Comparison of ENCODE assay signal across 1 cellular context in the genomic region with DNA sequence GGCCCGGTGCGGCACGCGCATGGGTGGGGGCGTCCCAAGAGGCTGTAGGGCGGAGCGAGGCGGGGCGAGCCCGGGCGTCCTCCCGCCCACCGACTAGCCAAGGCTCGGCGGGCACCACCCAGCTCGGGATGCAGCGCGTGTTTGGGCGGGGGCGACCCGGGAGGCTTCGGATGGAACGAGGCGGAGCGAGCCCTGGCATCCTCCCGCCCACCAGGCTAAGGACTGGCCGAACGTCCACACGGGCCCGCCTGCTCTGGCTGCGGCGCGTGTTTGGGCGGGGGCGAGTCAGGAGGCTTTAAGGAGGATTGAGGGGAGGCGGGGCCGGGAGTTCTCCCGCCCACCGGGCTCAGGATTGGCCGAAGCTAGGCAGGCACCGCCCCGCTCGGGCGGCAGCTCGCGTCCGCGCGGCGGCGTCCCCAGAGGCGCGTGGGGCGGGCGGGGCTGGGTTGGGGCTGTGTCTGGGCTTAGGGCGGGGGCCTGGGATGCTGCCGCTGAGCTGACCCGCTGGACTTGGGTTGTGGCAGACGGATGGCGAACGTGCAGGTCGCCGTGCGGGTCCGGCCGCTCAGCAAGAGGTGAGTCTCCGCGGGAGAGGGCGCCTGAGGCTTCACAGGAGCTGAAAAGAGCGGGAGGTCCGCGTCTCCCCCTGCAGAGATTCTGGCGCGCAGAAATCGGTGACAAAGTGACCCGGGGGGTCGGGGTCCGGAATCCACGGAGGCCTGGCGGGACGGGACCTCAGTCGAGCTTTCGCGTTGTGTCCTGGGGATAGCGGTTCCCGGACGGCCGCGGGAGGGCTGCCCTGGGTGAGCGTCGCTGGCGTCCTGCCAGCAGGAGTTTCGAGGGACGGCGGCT.
TF ChIP-seq lines count a peak whose summit lies in the region.

A gene (plus strand): TSS at position 419 of the 852 bp plus-strand sequence. CDS start 110 bp downstream, at position 529.

TF ChIP-seq in HEK293, 187 proteins besides CTCF, POLR2A, EP300 and RAD21 (continued from another document and continues in another):
- TF ChIP-seq ZNF510 (tag by site-specific recombination; IDR thresholded peaks at IDR 0.05; ENCODE audit: insufficient replicate concordance) (no peak), BCL11A (tag by site-specific recombination; IDR thresholded peaks at IDR 0.05; ENCODE audit: low read depth) (0 out of 2 replicates have a peak, but pooled peaks have one; percentile 40), BCL11B (tag by site-specific recombination; IDR thresholded peaks at IDR 0.05; ENCODE audit: low read depth) (no peak), GLIS1 (tag by site-specific recombination; IDR thresholded peaks at IDR 0.05) (peak; percentile 99), MEIS1 (CRISPR knock-in tag; IDR thresholded peaks at IDR 0.05; ENCODE audit: borderline replicate concordance) (no peak), EGR2 (tag by site-specific recombination; IDR thresholded peaks at IDR 0.05; ENCODE audit: low read depth) (peak; percentile 96), SP7 (tag by site-specific recombination; IDR thresholded peaks at IDR 0.05) (0 out of 2 replicates have a peak, but pooled peaks have one; percentile 17), ZNF561 (tag by site-specific recombination; IDR thresholded peaks at IDR 0.05; ENCODE audit: borderline replicate concordance) (peak; percentile 85), ZNF423 (tag by site-specific recombination; IDR thresholded peaks at IDR 0.05) (0 out of 2 replicates have a peak, but pooled peaks have one; percentile 66), ZBTB8A (tag by site-specific recombination; IDR thresholded peaks at IDR 0.05) (peak; percentile 98), HOXA7 (CRISPR knock-in tag; IDR thresholded peaks at IDR 0.05; ENCODE audit: borderline replicate concordance) (no peak), ZNF654 (tag by site-specific recombination; IDR thresholded peaks at IDR 0.05; ENCODE audit: low read depth) (no peak), YY2 (tag by site-specific recombination; IDR thresholded peaks at IDR 0.05) (no peak), ZBTB1 (tag by site-specific recombination; IDR thresholded peaks at IDR 0.05) (no peak), KLF10 (tag by site-specific recombination; IDR thresholded peaks at IDR 0.05) (0 out of 2 replicates have a peak, but pooled peaks have one; percentile 28), ZFHX2 (tag by site-specific recombination; conservative IDR thresholded peaks at IDR 0.05) (peak; percentile 98), ZNF112 (tag by site-specific recombination; IDR thresholded peaks at IDR 0.05) (no peak), TRIM28 (IDR thresholded peaks at IDR 0.05; ENCODE audit: borderline replicate concordance, low read length) (no peak), ZNF768 (tag by site-specific recombination; IDR thresholded peaks at IDR 0.05) (no peak), ZNF175 (tag by site-specific recombination; IDR thresholded peaks at IDR 0.05) (no peak), ZSCAN23 (tag by site-specific recombination; IDR thresholded peaks at IDR 0.05) (no peak), SP2 (tag by site-specific recombination; IDR thresholded peaks at IDR 0.05) (peak; percentile 95), KLF9 (tag by site-specific recombination; IDR thresholded peaks at IDR 0.05; ENCODE audit: low read depth) (peak; percentile 50; the same call in 1 of the 2 replicates)
- TF ChIP-seq, protein P1, sequence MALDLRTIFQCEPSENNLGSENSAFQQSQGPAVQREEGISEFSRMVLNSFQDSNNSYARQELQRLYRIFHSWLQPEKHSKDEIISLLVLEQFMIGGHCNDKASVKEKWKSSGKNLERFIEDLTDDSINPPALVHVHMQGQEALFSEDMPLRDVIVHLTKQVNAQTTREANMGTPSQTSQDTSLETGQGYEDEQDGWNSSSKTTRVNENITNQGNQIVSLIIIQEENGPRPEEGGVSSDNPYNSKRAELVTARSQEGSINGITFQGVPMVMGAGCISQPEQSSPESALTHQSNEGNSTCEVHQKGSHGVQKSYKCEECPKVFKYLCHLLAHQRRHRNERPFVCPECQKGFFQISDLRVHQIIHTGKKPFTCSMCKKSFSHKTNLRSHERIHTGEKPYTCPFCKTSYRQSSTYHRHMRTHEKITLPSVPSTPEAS (tag by site-specific recombination; IDR thresholded peaks at IDR 0.05): no peak
- TF ChIP-seq, protein P2, sequence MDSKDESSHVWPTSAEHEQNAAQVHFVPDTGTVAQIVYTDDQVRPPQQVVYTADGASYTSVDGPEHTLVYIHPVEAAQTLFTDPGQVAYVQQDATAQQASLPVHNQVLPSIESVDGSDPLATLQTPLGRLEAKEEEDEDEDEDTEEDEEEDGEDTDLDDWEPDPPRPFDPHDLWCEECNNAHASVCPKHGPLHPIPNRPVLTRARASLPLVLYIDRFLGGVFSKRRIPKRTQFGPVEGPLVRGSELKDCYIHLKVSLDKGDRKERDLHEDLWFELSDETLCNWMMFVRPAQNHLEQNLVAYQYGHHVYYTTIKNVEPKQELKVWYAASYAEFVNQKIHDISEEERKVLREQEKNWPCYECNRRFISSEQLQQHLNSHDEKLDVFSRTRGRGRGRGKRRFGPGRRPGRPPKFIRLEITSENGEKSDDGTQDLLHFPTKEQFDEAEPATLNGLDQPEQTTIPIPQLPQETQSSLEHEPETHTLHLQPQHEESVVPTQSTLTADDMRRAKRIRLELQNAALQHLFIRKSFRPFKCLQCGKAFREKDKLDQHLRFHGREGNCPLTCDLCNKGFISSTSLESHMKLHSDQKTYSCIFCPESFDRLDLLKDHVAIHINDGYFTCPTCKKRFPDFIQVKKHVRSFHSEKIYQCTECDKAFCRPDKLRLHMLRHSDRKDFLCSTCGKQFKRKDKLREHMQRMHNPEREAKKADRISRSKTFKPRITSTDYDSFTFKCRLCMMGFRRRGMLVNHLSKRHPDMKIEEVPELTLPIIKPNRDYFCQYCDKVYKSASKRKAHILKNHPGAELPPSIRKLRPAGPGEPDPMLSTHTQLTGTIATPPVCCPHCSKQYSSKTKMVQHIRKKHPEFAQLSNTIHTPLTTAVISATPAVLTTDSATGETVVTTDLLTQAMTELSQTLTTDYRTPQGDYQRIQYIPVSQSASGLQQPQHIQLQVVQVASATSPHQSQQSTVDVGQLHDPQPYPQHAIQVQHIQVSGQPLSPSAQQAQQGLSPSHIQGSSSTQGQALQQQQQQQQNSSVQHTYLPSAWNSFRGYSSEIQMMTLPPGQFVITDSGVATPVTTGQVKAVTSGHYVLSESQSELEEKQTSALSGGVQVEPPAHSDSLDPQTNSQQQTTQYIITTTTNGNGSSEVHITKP (tag by site-specific recombination; IDR thresholded peaks at IDR 0.05): peak; percentile 20; the same call in 1 of the 2 replicates
- TF ChIP-seq, protein P3, sequence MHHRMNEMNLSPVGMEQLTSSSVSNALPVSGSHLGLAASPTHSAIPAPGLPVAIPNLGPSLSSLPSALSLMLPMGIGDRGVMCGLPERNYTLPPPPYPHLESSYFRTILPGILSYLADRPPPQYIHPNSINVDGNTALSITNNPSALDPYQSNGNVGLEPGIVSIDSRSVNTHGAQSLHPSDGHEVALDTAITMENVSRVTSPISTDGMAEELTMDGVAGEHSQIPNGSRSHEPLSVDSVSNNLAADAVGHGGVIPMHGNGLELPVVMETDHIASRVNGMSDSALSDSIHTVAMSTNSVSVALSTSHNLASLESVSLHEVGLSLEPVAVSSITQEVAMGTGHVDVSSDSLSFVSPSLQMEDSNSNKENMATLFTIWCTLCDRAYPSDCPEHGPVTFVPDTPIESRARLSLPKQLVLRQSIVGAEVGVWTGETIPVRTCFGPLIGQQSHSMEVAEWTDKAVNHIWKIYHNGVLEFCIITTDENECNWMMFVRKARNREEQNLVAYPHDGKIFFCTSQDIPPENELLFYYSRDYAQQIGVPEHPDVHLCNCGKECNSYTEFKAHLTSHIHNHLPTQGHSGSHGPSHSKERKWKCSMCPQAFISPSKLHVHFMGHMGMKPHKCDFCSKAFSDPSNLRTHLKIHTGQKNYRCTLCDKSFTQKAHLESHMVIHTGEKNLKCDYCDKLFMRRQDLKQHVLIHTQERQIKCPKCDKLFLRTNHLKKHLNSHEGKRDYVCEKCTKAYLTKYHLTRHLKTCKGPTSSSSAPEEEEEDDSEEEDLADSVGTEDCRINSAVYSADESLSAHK (tag by site-specific recombination; IDR thresholded peaks at IDR 0.05): peak; percentile 74
- TF ChIP-seq, protein P4, sequence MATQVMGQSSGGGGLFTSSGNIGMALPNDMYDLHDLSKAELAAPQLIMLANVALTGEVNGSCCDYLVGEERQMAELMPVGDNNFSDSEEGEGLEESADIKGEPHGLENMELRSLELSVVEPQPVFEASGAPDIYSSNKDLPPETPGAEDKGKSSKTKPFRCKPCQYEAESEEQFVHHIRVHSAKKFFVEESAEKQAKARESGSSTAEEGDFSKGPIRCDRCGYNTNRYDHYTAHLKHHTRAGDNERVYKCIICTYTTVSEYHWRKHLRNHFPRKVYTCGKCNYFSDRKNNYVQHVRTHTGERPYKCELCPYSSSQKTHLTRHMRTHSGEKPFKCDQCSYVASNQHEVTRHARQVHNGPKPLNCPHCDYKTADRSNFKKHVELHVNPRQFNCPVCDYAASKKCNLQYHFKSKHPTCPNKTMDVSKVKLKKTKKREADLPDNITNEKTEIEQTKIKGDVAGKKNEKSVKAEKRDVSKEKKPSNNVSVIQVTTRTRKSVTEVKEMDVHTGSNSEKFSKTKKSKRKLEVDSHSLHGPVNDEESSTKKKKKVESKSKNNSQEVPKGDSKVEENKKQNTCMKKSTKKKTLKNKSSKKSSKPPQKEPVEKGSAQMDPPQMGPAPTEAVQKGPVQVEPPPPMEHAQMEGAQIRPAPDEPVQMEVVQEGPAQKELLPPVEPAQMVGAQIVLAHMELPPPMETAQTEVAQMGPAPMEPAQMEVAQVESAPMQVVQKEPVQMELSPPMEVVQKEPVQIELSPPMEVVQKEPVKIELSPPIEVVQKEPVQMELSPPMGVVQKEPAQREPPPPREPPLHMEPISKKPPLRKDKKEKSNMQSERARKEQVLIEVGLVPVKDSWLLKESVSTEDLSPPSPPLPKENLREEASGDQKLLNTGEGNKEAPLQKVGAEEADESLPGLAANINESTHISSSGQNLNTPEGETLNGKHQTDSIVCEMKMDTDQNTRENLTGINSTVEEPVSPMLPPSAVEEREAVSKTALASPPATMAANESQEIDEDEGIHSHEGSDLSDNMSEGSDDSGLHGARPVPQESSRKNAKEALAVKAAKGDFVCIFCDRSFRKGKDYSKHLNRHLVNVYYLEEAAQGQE (tag by site-specific recombination; IDR thresholded peaks at IDR 0.05): no peak
- TF ChIP-seq, protein P5, sequence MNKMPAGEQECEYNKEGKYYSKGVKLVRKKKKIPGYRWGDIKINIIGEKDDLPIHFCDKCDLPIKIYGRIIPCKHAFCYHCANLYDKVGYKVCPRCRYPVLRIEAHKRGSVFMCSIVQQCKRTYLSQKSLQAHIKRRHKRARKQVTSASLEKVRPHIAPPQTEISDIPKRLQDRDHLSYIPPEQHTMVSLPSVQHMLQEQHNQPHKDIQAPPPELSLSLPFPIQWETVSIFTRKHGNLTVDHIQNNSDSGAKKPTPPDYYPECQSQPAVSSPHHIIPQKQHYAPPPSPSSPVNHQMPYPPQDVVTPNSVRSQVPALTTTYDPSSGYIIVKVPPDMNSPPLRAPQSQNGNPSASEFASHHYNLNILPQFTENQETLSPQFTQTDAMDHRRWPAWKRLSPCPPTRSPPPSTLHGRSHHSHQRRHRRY (tag by site-specific recombination; IDR thresholded peaks at IDR 0.05): no peak
- TF ChIP-seq, protein P6, sequence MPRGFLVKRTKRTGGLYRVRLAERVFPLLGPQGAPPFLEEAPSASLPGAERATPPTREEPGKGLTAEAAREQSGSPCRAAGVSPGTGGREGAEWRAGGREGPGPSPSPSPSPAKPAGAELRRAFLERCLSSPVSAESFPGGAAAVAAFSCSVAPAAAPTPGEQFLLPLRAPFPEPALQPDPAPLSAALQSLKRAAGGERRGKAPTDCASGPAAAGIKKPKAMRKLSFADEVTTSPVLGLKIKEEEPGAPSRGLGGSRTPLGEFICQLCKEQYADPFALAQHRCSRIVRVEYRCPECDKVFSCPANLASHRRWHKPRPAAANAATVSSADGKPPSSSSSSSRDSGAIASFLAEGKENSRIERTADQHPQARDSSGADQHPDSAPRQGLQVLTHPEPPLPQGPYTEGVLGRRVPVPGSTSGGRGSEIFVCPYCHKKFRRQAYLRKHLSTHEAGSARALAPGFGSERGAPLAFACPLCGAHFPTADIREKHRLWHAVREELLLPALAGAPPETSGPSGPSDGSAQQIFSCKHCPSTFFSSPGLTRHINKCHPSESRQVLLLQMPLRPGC (tag by site-specific recombination; IDR thresholded peaks at IDR 0.05): no peak
- TF ChIP-seq, protein P7, sequence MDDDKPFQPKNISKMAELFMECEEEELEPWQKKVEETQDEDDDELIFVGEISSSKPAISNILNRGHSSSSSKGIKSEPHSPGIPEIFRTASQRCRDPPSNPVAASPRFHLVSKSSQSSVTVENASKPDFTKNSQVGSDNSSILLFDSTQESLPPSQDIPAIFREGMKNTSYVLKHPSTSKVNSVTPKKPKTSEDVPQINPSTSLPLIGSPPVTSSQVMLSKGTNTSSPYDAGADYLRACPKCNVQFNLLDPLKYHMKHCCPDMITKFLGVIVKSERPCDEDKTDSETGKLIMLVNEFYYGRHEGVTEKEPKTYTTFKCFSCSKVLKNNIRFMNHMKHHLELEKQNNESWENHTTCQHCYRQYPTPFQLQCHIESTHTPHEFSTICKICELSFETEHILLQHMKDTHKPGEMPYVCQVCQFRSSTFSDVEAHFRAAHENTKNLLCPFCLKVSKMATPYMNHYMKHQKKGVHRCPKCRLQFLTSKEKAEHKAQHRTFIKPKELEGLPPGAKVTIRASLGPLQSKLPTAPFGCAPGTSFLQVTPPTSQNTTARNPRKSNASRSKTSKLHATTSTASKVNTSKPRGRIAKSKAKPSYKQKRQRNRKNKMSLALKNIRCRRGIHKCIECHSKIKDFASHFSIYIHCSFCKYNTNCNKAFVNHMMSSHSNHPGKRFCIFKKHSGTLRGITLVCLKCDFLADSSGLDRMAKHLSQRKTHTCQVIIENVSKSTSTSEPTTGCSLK (tag by site-specific recombination; IDR thresholded peaks at IDR 0.05): no peak
- TF ChIP-seq, protein P8, sequence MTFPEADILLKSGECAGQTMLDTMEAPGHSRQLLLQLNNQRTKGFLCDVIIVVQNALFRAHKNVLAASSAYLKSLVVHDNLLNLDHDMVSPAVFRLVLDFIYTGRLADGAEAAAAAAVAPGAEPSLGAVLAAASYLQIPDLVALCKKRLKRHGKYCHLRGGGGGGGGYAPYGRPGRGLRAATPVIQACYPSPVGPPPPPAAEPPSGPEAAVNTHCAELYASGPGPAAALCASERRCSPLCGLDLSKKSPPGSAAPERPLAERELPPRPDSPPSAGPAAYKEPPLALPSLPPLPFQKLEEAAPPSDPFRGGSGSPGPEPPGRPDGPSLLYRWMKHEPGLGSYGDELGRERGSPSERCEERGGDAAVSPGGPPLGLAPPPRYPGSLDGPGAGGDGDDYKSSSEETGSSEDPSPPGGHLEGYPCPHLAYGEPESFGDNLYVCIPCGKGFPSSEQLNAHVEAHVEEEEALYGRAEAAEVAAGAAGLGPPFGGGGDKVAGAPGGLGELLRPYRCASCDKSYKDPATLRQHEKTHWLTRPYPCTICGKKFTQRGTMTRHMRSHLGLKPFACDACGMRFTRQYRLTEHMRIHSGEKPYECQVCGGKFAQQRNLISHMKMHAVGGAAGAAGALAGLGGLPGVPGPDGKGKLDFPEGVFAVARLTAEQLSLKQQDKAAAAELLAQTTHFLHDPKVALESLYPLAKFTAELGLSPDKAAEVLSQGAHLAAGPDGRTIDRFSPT (tag by site-specific recombination; IDR thresholded peaks at IDR 0.05): peak; percentile 51; the same call in 1 of the 2 replicates
- TF ChIP-seq, protein P9, sequence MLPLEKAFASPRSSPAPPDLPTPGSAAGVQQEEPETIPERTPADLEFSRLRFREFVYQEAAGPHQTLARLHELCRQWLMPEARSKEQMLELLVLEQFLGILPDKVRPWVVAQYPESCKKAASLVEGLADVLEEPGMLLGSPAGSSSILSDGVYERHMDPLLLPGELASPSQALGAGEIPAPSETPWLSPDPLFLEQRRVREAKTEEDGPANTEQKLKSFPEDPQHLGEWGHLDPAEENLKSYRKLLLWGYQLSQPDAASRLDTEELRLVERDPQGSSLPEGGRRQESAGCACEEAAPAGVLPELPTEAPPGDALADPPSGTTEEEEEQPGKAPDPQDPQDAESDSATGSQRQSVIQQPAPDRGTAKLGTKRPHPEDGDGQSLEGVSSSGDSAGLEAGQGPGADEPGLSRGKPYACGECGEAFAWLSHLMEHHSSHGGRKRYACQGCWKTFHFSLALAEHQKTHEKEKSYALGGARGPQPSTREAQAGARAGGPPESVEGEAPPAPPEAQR (tag by site-specific recombination; IDR thresholded peaks at IDR 0.05): no peak
